Comparison of ENCODE assay signal across 10 cellular contexts in the genomic region with DNA sequence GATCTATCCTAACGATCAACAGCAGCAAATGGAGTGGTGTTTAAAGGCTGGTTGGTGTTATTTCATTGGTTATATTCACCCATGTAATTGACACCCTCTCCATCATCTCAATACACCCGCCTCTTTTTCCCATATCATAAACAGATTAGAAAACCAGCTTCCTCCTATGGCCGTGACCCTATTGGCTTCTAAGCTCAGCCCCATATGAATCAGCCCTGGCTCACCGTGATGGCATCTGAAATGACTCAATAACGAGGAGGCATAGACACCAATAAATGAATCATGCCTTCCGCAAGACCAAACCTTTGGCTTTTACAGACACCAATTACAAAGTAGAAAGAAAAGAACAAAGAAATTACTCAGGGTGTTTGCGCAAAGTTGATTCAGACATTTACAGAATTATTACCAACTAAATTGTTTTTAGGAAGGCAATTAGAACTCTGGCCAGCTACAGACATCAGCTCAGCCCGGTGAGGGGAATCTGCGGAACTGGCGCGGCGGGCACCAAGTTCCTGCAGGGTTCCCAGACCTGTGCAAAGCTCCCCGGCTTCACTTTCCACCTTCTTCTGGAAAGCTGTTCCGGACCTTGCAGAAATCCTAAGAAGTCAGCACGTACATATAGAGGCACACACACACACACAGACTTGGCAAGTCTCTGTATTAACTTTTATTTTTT. TPM values are rescaled to one million over a fixed set of nuclear protein-coding genes. Genes with fewer than 3 reads are reported as not detected.
DNase-seq lines count a peak whose midpoint lies in the region; ATAC-seq, FAIRE-seq and TF ChIP-seq lines count a peak whose summit lies in the region.
"Had no signal": no experiment of that assay in that cellular context is flagged by ENCODE, and none has a peak within 500 bp of the region (broad histone marks: within the 10 kb centered on the region; RNA-seq: fewer than 3 reads in every experiment).

No MANE protein-coding gene starts in this region.

- 18% methylated on average over 15 of the region's 15 CpGs for WGBS in K562 (ENCODE audit: insufficient coverage, low coverage, missing lambda C conversion rate)
- 39% methylated on average over 15 of the region's 15 CpGs for WGBS in suprapubic skin

- H3K9ac ChIP-seq in K562 (ENCODE audit: insufficient read depth in 1 of 2, low read depth in 2 of 2, low read length in 2 of 2) = no peak overlapping the region

- H3K9me3 ChIP-seq in K562 (replicated peaks; ENCODE audit: control insufficient read depth, insufficient read depth, low read depth, low read length) (no peaks in the 10 kb centered on the region), osteoblast (ENCODE audit: low read depth, low read length) (no peaks in the 10 kb centered on the region), suprapubic skin (no peaks in the 10 kb centered on the region)

- H3K79me2 ChIP-seq in K562 (ENCODE audit: control insufficient read depth, insufficient read depth, low read length) (no peaks in the 10 kb centered on the region), osteoblast (ENCODE audit: insufficient read depth, low read length) (peaks cover 67% of the 10 kb centered on the region)

- TF ChIP-seq POLR2A in K562 (conservative IDR thresholded peaks at IDR 0.05) (no peak), suprapubic skin (IDR thresholded peaks at IDR 0.05) (no peak)

- TF ChIP-seq CTCF in K562 (IDR thresholded peaks at IDR 0.05 in 2 of 3, conservative IDR thresholded peaks at IDR 0.05 in 1 of 3; ENCODE audit: insufficient read depth in 2 of 3, low read depth in 1 of 3, low read length in 3 of 3) (no peak), osteoblast (IDR thresholded peaks at IDR 0.05; ENCODE audit: extremely low read depth, low read depth, low read length) (no peak), suprapubic skin (IDR thresholded peaks at IDR 0.05) (no peak)

- peaks cover under 1% of the 10 kb centered on the region for H3K9me1 ChIP-seq in K562 (ENCODE audit: control insufficient read depth, insufficient read depth, low read length)

- no peak overlapping the region for H2AFZ ChIP-seq in K562 (ENCODE audit: low read depth, low read length)
- peak overlapping the region; percentile 20 for H2AFZ ChIP-seq in osteoblast (ENCODE audit: low read length)

- intact Hi-C loops in K562 (cut with micrococcal nuclease) = no loop called here

- DNase-seq in EH (ENCODE audit: low read depth) (peak; percentile 99), SW480 (ENCODE audit: low spot score) (peak; percentile 100), K562 (ENCODE audit: extremely low read depth in 1 of 4, low spot score in 3 of 4) (no peak), osteoblast (ENCODE audit: insufficient read length, low spot score, missing footprints) (peak; percentile 99), suprapubic skin (ENCODE audit: low spot score in 2 of 2) (no peak), COR-L47 (lab: John Stamatoyannopoulos, UW) (no peak)

- H4K20me1 ChIP-seq in K562 (replicated peaks; ENCODE audit: control insufficient read depth, insufficient read depth, low read length) (peaks cover 9% of the 10 kb centered on the region), osteoblast (ENCODE audit: insufficient read depth, low read length) (peaks cover 53% of the 10 kb centered on the region)

- BruUV-seq in K562 (replicated peaks; lab: Mats Ljungman, UMichigan) = no TSS peak

- H3K27ac ChIP-seq in K562 (ENCODE audit: extremely low read depth, low read depth, low read length) (no peak overlapping the region), osteoblast (ENCODE audit: low read depth, low read length) (peak overlapping the region; percentile 85), suprapubic skin (no peak overlapping the region)

- no peak for TF ChIP-seq EP300 in K562 (IDR thresholded peaks at IDR 0.05; ENCODE audit: low read length)
- TF ChIP-seq EP300 in suprapubic skin (IDR thresholded peaks at IDR 0.05) = no peak

- no peaks in the 10 kb centered on the region for H3K36me3 ChIP-seq in K562 (ENCODE audit: control insufficient read depth, insufficient read depth, low read length)
- no peaks in the 10 kb centered on the region for H3K36me3 ChIP-seq in osteoblast (ENCODE audit: insufficient read depth, low read length)
- H3K36me3 ChIP-seq in suprapubic skin = no peaks in the 10 kb centered on the region

- no peak for ATAC-seq in K562
- no peak for ATAC-seq in HG03521 (IDR thresholded peaks at IDR 0.05; ENCODE audit: unreplicated experiment)
- ATAC-seq in GM19395 (IDR thresholded peaks at IDR 0.05; ENCODE audit: unreplicated experiment) = no peak

- H3K27me3 ChIP-seq in K562 (ENCODE audit: control insufficient read depth in 2 of 2, insufficient read depth in 2 of 2, low read length in 2 of 2) (peaks cover 46 to 87% of the 10 kb centered on the region in 2 experiments), osteoblast (ENCODE audit: insufficient read depth, low read length) (no peaks in the 10 kb centered on the region), suprapubic skin (no peaks in the 10 kb centered on the region)

- no peaks in the 10 kb centered on the region for H3K4me1 ChIP-seq in K562 (replicated peaks in 1 of 2; ENCODE audit: control insufficient read depth in 2 of 2, insufficient read depth in 2 of 2, low read length in 2 of 2)
- H3K4me1 ChIP-seq in osteoblast (ENCODE audit: insufficient read depth, low read length) = peaks cover 19% of the 10 kb centered on the region
- H3K4me1 ChIP-seq in suprapubic skin = peaks cover 43% of the 10 kb centered on the region

- in situ Hi-C loops in K562 (cut with MboI) = no loop called here

- TF ChIP-seq RAD21 in K562 (CRISPR knock-in tag; conservative IDR thresholded peaks at IDR 0.05 in 1 of 2, IDR thresholded peaks at IDR 0.05 in 1 of 2) = no peak

- H3K4me3 ChIP-seq in K562 = no peak overlapping the region
- H3K4me3 ChIP-seq in osteoblast (ENCODE audit: insufficient read depth, low read length) = peak overlapping the region; percentile 34
- H3K4me3 ChIP-seq in suprapubic skin = no peak overlapping the region

- H3K4me2 ChIP-seq in K562 (ENCODE audit: insufficient read depth, low read length) = no peak overlapping the region
- peak overlapping the region; percentile 69 for H3K4me2 ChIP-seq in osteoblast (ENCODE audit: insufficient read depth, low read length)

- CTCF ChIA-PET in K562 (lab: Yijun Ruan, JAX; ENCODE audit: low intra/inter-chr PET ratio) = no interaction called here

- POLR2A ChIA-PET in K562 (lab: Yijun Ruan, JAX) = no interaction called here

- no peak for FAIRE-seq in K562 (lab: Jason Lieb, UNC)
- FAIRE-seq: H1, islet of Langerhans had no signal

TF ChIP-seq in K562, 482 proteins besides CTCF, POLR2A, EP300 and RAD21:
- TF ChIP-seq JUN (IDR thresholded peaks at IDR 0.05; ENCODE audit: borderline replicate concordance, low read depth, low read length) (peak; percentile 36; the same call in 1 of the 2 replicates), JUN (CRISPR knock-in tag; IDR thresholded peaks at IDR 0.05; ENCODE audit: borderline replicate concordance) (no peak), FOSL1 (tag; conservative IDR thresholded peaks at IDR 0.05) (peak; percentile 86), ATF2 (CRISPR knock-in tag; IDR thresholded peaks at IDR 0.05) (no peak), TAF1 (IDR thresholded peaks at IDR 0.05; ENCODE audit: control insufficient read depth, extremely low read depth, insufficient read depth, low read length, severe bottlenecking) (no peak)

RNA-seq across cellular contexts. Expression of gene PMEPA1, which starts 11.5 kb away (rescaled TPM):
- total RNA-seq in K562 (2011; cell fraction: chromatin; rRNA removed; ENCODE audit: low replicate concordance) = not detected in 2 replicates
- not detected in 2 replicates for total RNA-seq in K562 (2011; cell fraction: nucleolus; rRNA removed)
- total RNA-seq in K562 (2011; cell fraction: nucleoplasm; rRNA removed) = not detected in 2 replicates
- total RNA-seq in K562 (2014; rRNA removed) = not detected in 2 replicates
- total RNA-seq in K562 (2014; rRNA removed; fragmentation: Illumina TruSeq; extraction: Trizol) = not detected in 2 replicates
- not detected in 2 replicates for total RNA-seq in K562 (2015; rRNA removed; fragmentation: Illumina TruSeq; extraction: Trizol)
- 0.16 and 0.20 TPM in 2 replicates for total RNA-seq in K562 (2021)
- not detected in 2 replicates for polyA plus RNA-seq in K562 (2011; rRNA removed)
- polyA plus RNA-seq in K562 (2011; cell fraction: cytosol; rRNA removed) = not detected in 2 replicates
- polyA plus RNA-seq in K562 (2011; cell fraction: nucleus; rRNA removed) = not detected in 2 replicates
- polyA plus RNA-seq in K562 (2012) = 0.03 TPM in 1 of 2 replicates, not detected in the other
- polyA plus RNA-seq in K562 (2014; fragmentation: Illumina TruSeq; extraction: Trizol) = not detected in 2 replicates
- polyA plus RNA-seq in K562 (2014; fragmentation: Nextera tagmentation; extraction: Ambion mirVana) = not detected
- polyA plus RNA-seq in K562 (2014; rRNA removed) = not detected in 2 replicates
- not detected in 2 replicates for polyA minus RNA-seq in K562 (2011; rRNA and poly(A)+ RNA removed)
- polyA minus RNA-seq in K562 (2011; cell fraction: cytosol; rRNA and poly(A)+ RNA removed) = not detected in 2 replicates
- polyA minus RNA-seq in K562 (2011; cell fraction: nucleus; rRNA and poly(A)+ RNA removed) = not detected in 2 replicates
- 20.3 and 23.5 TPM in 2 replicates for total RNA-seq in osteoblast
- 10 to 100 TPM in 3 of 4 donors, 1 to 10 TPM in 1; 9.5 to 20.4 (median 16.2) TPM for total RNA-seq in suprapubic skin

Comparison
In these comparisons a context has a peak if more than half of its experiments do, and no peak if none do; other contexts are left out.
1. DNase-seq: peak in EH (single experiment), SW480 (single experiment) and osteoblast (single experiment); none in K562 (0 of 4), suprapubic skin (0 of 2) and COR-L47 (single experiment).
2. RNA of gene PMEPA1, which starts 11.5 kb away (total RNA-seq): 20.3 to 23.5 TPM in osteoblast and 9.5 to 20.4 TPM in suprapubic skin; 0.16 to 0.20 TPM in K562; every median in the first group is over 4 times any median in the second.